In genomic region chr2:39435974-39436591, GRCh38 we compare ENCODE assay signal across 8 cellular contexts. TPM values are rescaled to one million over a fixed set of nuclear protein-coding genes. Genes with fewer than 3 reads are reported as not detected.
DNase-seq lines count a peak whose midpoint lies in the region; ATAC-seq and TF ChIP-seq lines count a peak whose summit lies in the region.

No MANE protein-coding gene starts in this region.

- in situ Hi-C loops in transverse colon (cut with MboI; ENCODE audit: low pct_ligation_motif_present in 1 of 4, low pct_unique_long_range_greater_than_20kb in 1 of 4, low sequenced_read_pairs in 3 of 4): no loop called here

- no TSS peak for BruUV-seq in A673 (replicated peaks; lab: Mats Ljungman, UMichigan)

- H3K4me1 ChIP-seq in A673 (ENCODE audit: insufficient read depth, low read length, poor library complexity, severe bottlenecking) (peaks cover 47% of the 10 kb centered on the region), NT2/D1 (ENCODE audit: insufficient read depth, insufficient read length) (peaks cover 7% of the 10 kb centered on the region), transverse colon (peaks cover 19 to 61% (median 40%) of the 10 kb centered on the region in 4 donors)

- peak overlapping the region; percentile 92 for H3K9ac ChIP-seq in NT2/D1 (ENCODE audit: insufficient read length, low read depth)

- TF ChIP-seq POLR2A in transverse colon (IDR thresholded peaks at IDR 0.05): no peak

- no peaks in the 10 kb centered on the region for H3K27me3 ChIP-seq in A673 (replicated peaks; ENCODE audit: insufficient read depth, low read depth, low read length, poor library complexity)
- H3K27me3 ChIP-seq in NT2/D1 (ENCODE audit: insufficient read depth, insufficient read length): no peaks in the 10 kb centered on the region
- H3K27me3 ChIP-seq in dorsolateral prefrontal cortex: no peaks in the 10 kb centered on the region
- H3K27me3 ChIP-seq in transverse colon: no peaks in the 10 kb centered on the region

- intact Hi-C loops in A673 (cut with micrococcal nuclease; ENCODE audit: unreplicated experiment): no loop called here
- intact Hi-C loops in dorsolateral prefrontal cortex (cut with DNase I): loop anchor here (2.0 to 10.0 kb wide), 5 partner anchors 54 to 314 kb away; partner anchors contain the start of gene SOS1 (in 2 of the 2)
- intact Hi-C loops in transverse colon (cut with DNase I; ENCODE audit: low total_unique reads): loop anchor here (10.0 kb wide), 1 partner anchor 51 kb away; no protein-coding TSS in a partner anchor

- no peaks in the 10 kb centered on the region for H3K9me3 ChIP-seq in A673 (ENCODE audit: low read depth, low read length, poor library complexity, severe bottlenecking)
- H3K9me3 ChIP-seq in NT2/D1 (ENCODE audit: insufficient read depth, low read length): no peaks in the 10 kb centered on the region
- H3K9me3 ChIP-seq in transverse colon: no peaks in the 10 kb centered on the region

- peak overlapping the region; percentile 87 for H3K4me3 ChIP-seq in A673 (ENCODE audit: low read depth, low read length, poor library complexity, severe bottlenecking)
- H3K4me3 ChIP-seq in NT2/D1 (ENCODE audit: insufficient read length, low read depth): peak overlapping the region; percentile 89
- H3K4me3 ChIP-seq in dorsolateral prefrontal cortex: peak overlapping the region; percentile 54 to 99 (median 92)
- H3K4me3 ChIP-seq in transverse colon: peak overlapping the region; percentile 68 to 96 (median 92)

- CTCF ChIA-PET in A673 (lab: Charles Lee): no interaction called here

- peak; percentile 18 for ATAC-seq in GM18907 (IDR thresholded peaks at IDR 0.05; ENCODE audit: unreplicated experiment)
- no peak for ATAC-seq in HG02798 (IDR thresholded peaks at IDR 0.05; ENCODE audit: poor library complexity, unreplicated experiment)

- 0 to 11% methylated on average over 6 to 16 of the region's 16 CpGs for WGBS in transverse colon (ENCODE audit: low coverage in 1 of 2), 2 donors

- no peak for TF ChIP-seq EP300 in transverse colon (IDR thresholded peaks at IDR 0.05; ENCODE audit: low read depth)

- DNase-seq in A673 (ENCODE audit: low spot score): no peak
- no peak for DNase-seq in NT2/D1 (ENCODE audit: low read depth, low spot score)
- peak in 5 of 10 donors; percentile 16 to 50 (median 33) for DNase-seq in dorsolateral prefrontal cortex
- DNase-seq in medulla oblongata (ENCODE audit: extremely low spot score): peak; percentile 80
- no peak for DNase-seq in transverse colon
- no peak for DNase-seq in GM19240 (ENCODE audit: insufficient read length, low spot score)

- H3K36me3 ChIP-seq in A673 (ENCODE audit: insufficient read depth, low read length, poor library complexity, severe bottlenecking): no peaks in the 10 kb centered on the region
- no peaks in the 10 kb centered on the region for H3K36me3 ChIP-seq in NT2/D1 (ENCODE audit: insufficient read depth, insufficient read length, low read length)
- no peaks in the 10 kb centered on the region for H3K36me3 ChIP-seq in transverse colon

- no peak for TF ChIP-seq CTCF in A673 (conservative IDR thresholded peaks at IDR 0.05; ENCODE audit: low read depth, low read length)
- TF ChIP-seq CTCF in dorsolateral prefrontal cortex (IDR thresholded peaks at IDR 0.05 in 54 of 56, conservative IDR thresholded peaks at IDR 0.05 in 2 of 56; ENCODE audit: low read depth in 1 of 56, partially characterized antibody in 56 of 56): no peak
- no peak for TF ChIP-seq CTCF in transverse colon (IDR thresholded peaks at IDR 0.05)

- POLR2A ChIA-PET in A673 (lab: Charles Lee; ENCODE audit: low non-redundant PET): no interaction called here

- H3K27ac ChIP-seq in A673 (ENCODE audit: low read depth, low read length, poor library complexity, severe bottlenecking): peak overlapping the region; percentile 92
- peak overlapping the region; percentile 79 to 99 (median 95) for H3K27ac ChIP-seq in dorsolateral prefrontal cortex
- H3K27ac ChIP-seq in transverse colon: peak overlapping the region; percentile 88 to 98 (median 97)

RNA-seq across cellular contexts. Expression of gene MAP4K3, which starts 1.0 kb away (rescaled TPM):
- 29.0 and 35.5 TPM in 2 replicates for total RNA-seq in A673 (2021)
- 100 to 1,000 TPM in 1 of 120 experiments, 10 to 100 TPM in 119; 50.1 to 100 (median 72.2) TPM for total RNA-seq in dorsolateral prefrontal cortex
- total RNA-seq in transverse colon: 100 to 1,000 TPM in 2 of 4 donors, 10 to 100 TPM in 2; 42.6 to 131 (median 91.8) TPM
